16 cellular contexts compared by ENCODE assay signal in the genomic region with DNA sequence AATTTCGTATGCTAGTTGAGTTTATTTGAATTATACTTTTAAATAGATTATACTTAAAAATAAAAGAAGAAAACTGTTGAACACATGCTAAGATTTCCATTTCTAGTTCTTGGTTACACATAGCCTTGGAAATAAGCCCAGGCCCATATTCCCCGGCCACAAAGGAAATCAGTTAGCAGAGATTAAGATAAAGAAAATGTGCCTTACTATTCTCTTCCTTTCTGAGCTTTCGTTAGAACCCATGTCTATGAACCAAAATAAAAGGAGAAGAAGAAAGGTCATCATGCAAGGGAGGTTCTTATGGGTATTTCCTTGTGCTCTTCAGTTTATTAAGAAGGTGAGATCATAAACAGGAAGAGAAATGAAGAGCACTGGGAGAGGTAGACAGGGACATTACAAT. TPM values are rescaled to one million over a fixed set of nuclear protein-coding genes. Genes with fewer than 3 reads are reported as not detected.
"Had no signal": no experiment of that assay in that cellular context is flagged by ENCODE, and none has a peak within 500 bp of the region (broad histone marks: within the 10 kb centered on the region; RNA-seq: fewer than 3 reads in every experiment).

No MANE protein-coding gene starts in this region.

- H3K27me3 ChIP-seq: hepatocyte, suprapubic skin had no signal

- H3K9me3 ChIP-seq: suprapubic skin had no signal

- DNase-seq: activated CD4-positive, alpha-beta T cell treated with anti-CD3 and anti-CD28 coated beads for 1 hour; activated CD4-positive, alpha-beta T cell treated with anti-CD3 and anti-CD28 coated beads, Interleukin-2, amount 50 U/mL, for 48 hours; activated naive CD4-positive, alpha-beta T cell treated with anti-CD3 and anti-CD28 coated beads, Interleukin-2, amount 10 ng/mL, durations not matched to agents 7 days and 5 days; caudate nucleus; effector memory CD4-positive, alpha-beta T cell; mammary epithelial cell; psoas muscle; stimulated activated naive CD8-positive, alpha-beta T cell treated with anti-CD3 and anti-CD28 coated beads, Interleukin-15, Interleukin-2, amounts not matched to agents 100 U/mL and 50 U/mL, for 24 hours had no signal

- H3K4me3 ChIP-seq: coronary artery, hepatocyte, psoas muscle, suprapubic skin had no signal

- H3K27ac ChIP-seq: coronary artery, hepatocyte, psoas muscle, suprapubic skin, VCaP had no signal

- H3K36me3 ChIP-seq: suprapubic skin had no signal

- H3K4me1 ChIP-seq: psoas muscle, suprapubic skin had no signal

RNA-seq across cellular contexts. Expression of a gene that starts 32.3 kb away (rescaled TPM):
- total RNA-seq: activated T-helper 17 cell treated with anti-CD3 and anti-CD28 coated beads, Interleukin-2, amount 50 U/mL, for 72 hours; hepatocyte; mammary epithelial cell; neural crest cell; osteocyte had no signal
- polyA plus RNA-seq: hepatocyte, keratinocyte, mammary epithelial cell had no signal

RNA-seq across cellular contexts. Expression of a gene that starts 55.5 kb away (rescaled TPM):
- total RNA-seq: activated T-helper 17 cell treated with anti-CD3 and anti-CD28 coated beads, Interleukin-2, amount 50 U/mL, for 72 hours; hepatocyte; mammary epithelial cell; neural crest cell; osteocyte had no signal
- polyA plus RNA-seq: hepatocyte, keratinocyte, mammary epithelial cell had no signal
